In genomic region chr6:147384737-147385710, GRCh38 we compare ENCODE assay signal across 14 cellular contexts.
DNase-seq lines count a peak whose midpoint lies in the region; ATAC-seq and TF ChIP-seq lines count a peak whose summit lies in the region.
"Had no signal": no experiment of that assay in that cellular context is flagged by ENCODE, and none has a peak within 500 bp of the region (broad histone marks: within the 10 kb centered on the region; RNA-seq: fewer than 3 reads in every experiment).

No MANE protein-coding gene starts in this region.

- TF ChIP-seq CTCF in GM06990 (IDR thresholded peaks at IDR 0.05; ENCODE audit: insufficient read depth, low read length, poor library complexity, severe bottlenecking), result no peak
- TF ChIP-seq CTCF in testis (IDR thresholded peaks at IDR 0.05), result no peak

- DNase-seq in GM06990 (ENCODE audit: extremely low read depth, insufficient read length), result peak; percentile 4
- DNase-seq in NCI-H1436 treated with DMSO at 0.1 percent for 48 hours (lab: John Stamatoyannopoulos, UW), result no peak
- no peak for DNase-seq in DMS53 treated with DMSO at 0.1 percent for 48 hours (lab: John Stamatoyannopoulos, UW; ENCODE audit: unreplicated experiment)
- no peak for DNase-seq in OCI-M2 (lab: John Stamatoyannopoulos, UW; ENCODE audit: unreplicated experiment)
- DNase-seq in testis, result no peak
- DNase-seq: aorta, DND-41, Karpas-422, left cardiac atrium had no signal

- H3K9me3 ChIP-seq in testis, result no peaks in the 10 kb centered on the region
- H3K9me3 ChIP-seq: gastroesophageal sphincter had no signal

- H3K4me3 ChIP-seq in GM06990 (replicated peaks; ENCODE audit: low read depth, low read length) (no peak overlapping the region), testis (no peak overlapping the region)
- H3K4me3 ChIP-seq: gastroesophageal sphincter, skin epidermis had no signal

- H3K27ac ChIP-seq in testis, result no peak overlapping the region
- H3K27ac ChIP-seq: gastroesophageal sphincter, skin epidermis had no signal

- no peaks in the 10 kb centered on the region for H3K27me3 ChIP-seq in GM06990 (replicated peaks; ENCODE audit: control insufficient read depth, insufficient read depth, low read length)
- H3K27me3 ChIP-seq in testis, result no peaks in the 10 kb centered on the region
- H3K27me3 ChIP-seq: gastroesophageal sphincter had no signal

- intact Hi-C loops in testis (cut with DNase I; ENCODE audit: low total_unique reads), result no loop called here

- ATAC-seq in GM19035 (IDR thresholded peaks at IDR 0.05; ENCODE audit: unreplicated experiment) (peak; percentile 65), HG02759 (IDR thresholded peaks at IDR 0.05; ENCODE audit: unreplicated experiment) (peak; percentile 71), HG03469 (IDR thresholded peaks at IDR 0.05; ENCODE audit: unreplicated experiment) (peak; percentile 46)
- ATAC-seq: gastroesophageal sphincter, left cardiac atrium had no signal

- no peak for TF ChIP-seq POLR2A in testis (IDR thresholded peaks at IDR 0.05)

- H3K4me1 ChIP-seq in testis, result no peaks in the 10 kb centered on the region
- H3K4me1 ChIP-seq: gastroesophageal sphincter had no signal

- H3K36me3 ChIP-seq in GM06990 (ENCODE audit: control insufficient read depth, insufficient read depth, low read length) (no peaks in the 10 kb centered on the region), testis (ENCODE audit: low read depth, missing control alignments) (no peaks in the 10 kb centered on the region)

- 85 to 91% methylated on average over 6 of the region's 6 CpGs for WGBS in testis, 2 donors
